ENCODE assay signal across 8 cellular contexts in genomic region chr15:57306305-57306943, GRCh38.
DNase-seq lines count a peak whose midpoint lies in the region; ATAC-seq and TF ChIP-seq lines count a peak whose summit lies in the region.

No MANE protein-coding gene starts in this region.

- DNase-seq in OCI-M1 (lab: John Stamatoyannopoulos, UW) (peak; percentile 92), fibroblast of lung (ENCODE audit: low read depth in 2 of 2) (peak; percentile 38 to 65)
- peak; percentile 89 to 93 for DNase-seq in activated T-cell treated with anti-CD3 and anti-CD28 coated beads, Interleukin-2, amount 50 U/mL, for 72 hours
- peak; percentile 49 to 89 (median 79) for DNase-seq in naive thymus-derived CD8-positive, alpha-beta T cell

- H3K4me3 ChIP-seq in BLaER1 (peak overlapping the region; percentile 70), HUES6 (ENCODE audit: low read depth, low read length) (peak overlapping the region; percentile 62), fibroblast of lung (replicated peaks in 1 of 4; ENCODE audit: control extremely low read depth in 1 of 4, insufficient read depth in 1 of 4, low read depth in 3 of 4, low read length in 4 of 4) (peak overlapping the region in 3 of 4 experiments; percentile 21 to 58 (median 39))

- H3K9me3 Mint-ChIP-seq in activated T-cell treated with anti-CD3 and anti-CD28 coated beads, Interleukin-2, amount 50 U/mL, for 72 hours: no peaks in the 10 kb centered on the region
- no peaks in the 10 kb centered on the region for H3K9me3 Mint-ChIP-seq in naive thymus-derived CD8-positive, alpha-beta T cell
- H3K9me3 Mint-ChIP-seq in stimulated activated memory B cell treated with anti-CD40 and anti-IgM and Interleukin-4, amounts not matched to agents 10 μg/mL and 1 μg/mL and 100 μg/mL, for 72 hours: no peaks in the 10 kb centered on the region

- no peaks in the 10 kb centered on the region for H3K36me3 ChIP-seq in BLaER1
- no peaks in the 10 kb centered on the region for H3K36me3 ChIP-seq in HUES6 (ENCODE audit: control insufficient read depth, insufficient read depth, low read length)
- H3K36me3 ChIP-seq in fibroblast of lung (ENCODE audit: control insufficient read depth, insufficient read depth, low read length): no peaks in the 10 kb centered on the region

- H3K36me3 Mint-ChIP-seq in activated T-cell treated with anti-CD3 and anti-CD28 coated beads, Interleukin-2, amount 50 U/mL, for 72 hours (ENCODE audit: insufficient read depth in 2 of 2): no peaks in the 10 kb centered on the region
- H3K36me3 Mint-ChIP-seq in naive thymus-derived CD8-positive, alpha-beta T cell: no peaks in the 10 kb centered on the region
- H3K36me3 Mint-ChIP-seq in stimulated activated memory B cell treated with anti-CD40 and anti-IgM and Interleukin-4, amounts not matched to agents 10 μg/mL and 1 μg/mL and 100 μg/mL, for 72 hours: peaks cover 68% of the 10 kb centered on the region

- H4K20me1 ChIP-seq in BLaER1 (no peaks in the 10 kb centered on the region), fibroblast of lung (ENCODE audit: control insufficient read depth, extremely low read depth, insufficient read depth, low read length) (no peaks in the 10 kb centered on the region)

- H3K27me3 ChIP-seq in BLaER1 (no peaks in the 10 kb centered on the region), HUES6 (ENCODE audit: control insufficient read depth, insufficient read depth, low read length) (no peaks in the 10 kb centered on the region), fibroblast of lung (ENCODE audit: control insufficient read depth, insufficient read depth, low read length) (no peaks in the 10 kb centered on the region)

- H3K4me1 ChIP-seq in BLaER1 (peaks cover 6% of the 10 kb centered on the region), HUES6 (ENCODE audit: control insufficient read depth, insufficient read depth, low read length) (peaks cover 4% of the 10 kb centered on the region; the same call in 1 of the 2 replicates), fibroblast of lung (ENCODE audit: control insufficient read depth, extremely low read depth, insufficient read depth, low read length) (no peaks in the 10 kb centered on the region)

- peak overlapping the region; percentile 74 to 77 for H3K4me3 Mint-ChIP-seq in activated T-cell treated with anti-CD3 and anti-CD28 coated beads, Interleukin-2, amount 50 U/mL, for 72 hours
- H3K4me3 Mint-ChIP-seq in naive thymus-derived CD8-positive, alpha-beta T cell: peak overlapping the region; percentile 21 to 78 (median 72)
- peak overlapping the region; percentile 87 for H3K4me3 Mint-ChIP-seq in stimulated activated memory B cell treated with anti-CD40 and anti-IgM and Interleukin-4, amounts not matched to agents 10 μg/mL and 1 μg/mL and 100 μg/mL, for 72 hours

- H3K9me3 ChIP-seq in BLaER1: no peaks in the 10 kb centered on the region
- no peaks in the 10 kb centered on the region for H3K9me3 ChIP-seq in HUES6 (ENCODE audit: control insufficient read depth, insufficient read depth, low read depth, low read length)
- H3K9me3 ChIP-seq in fibroblast of lung (ENCODE audit: control insufficient read depth, insufficient read depth, low read depth, low read length): no peaks in the 10 kb centered on the region

- POLR2A ChIA-PET in naive thymus-derived CD8-positive, alpha-beta T cell (lab: Charles Lee): no interaction called here

- H3K27ac Mint-ChIP-seq in activated T-cell treated with anti-CD3 and anti-CD28 coated beads, Interleukin-2, amount 50 U/mL, for 72 hours: no peak overlapping the region
- peak overlapping the region in 3 of 10 donors; percentile 36 to 82 (median 79) for H3K27ac Mint-ChIP-seq in naive thymus-derived CD8-positive, alpha-beta T cell
- peak overlapping the region; percentile 83 for H3K27ac Mint-ChIP-seq in stimulated activated memory B cell treated with anti-CD40 and anti-IgM and Interleukin-4, amounts not matched to agents 10 μg/mL and 1 μg/mL and 100 μg/mL, for 72 hours

- ATAC-seq in GM19351 (IDR thresholded peaks at IDR 0.05; ENCODE audit: unreplicated experiment): peak; percentile 79
- ATAC-seq in activated T-cell treated with anti-CD3 and anti-CD28 coated beads, Interleukin-2, amount 50 U/mL, for 72 hours (replicated peaks in 1 of 2): peak; percentile 87 to 92
- peak; percentile 77 to 90 for ATAC-seq in naive thymus-derived CD8-positive, alpha-beta T cell
- peak; percentile 86 for ATAC-seq in stimulated activated memory B cell treated with anti-CD40 and anti-IgM and Interleukin-4, amounts not matched to agents 10 μg/mL and 1 μg/mL and 100 μg/mL, for 72 hours

- TF ChIP-seq CTCF in fibroblast of lung (conservative IDR thresholded peaks at IDR 0.05 in 1 of 2, IDR thresholded peaks at IDR 0.05 in 1 of 2; ENCODE audit: low read depth in 1 of 2, low read length in 2 of 2): peak; percentile 62 to 71

- peaks cover 7% of the 10 kb centered on the region for H3K4me1 Mint-ChIP-seq in activated T-cell treated with anti-CD3 and anti-CD28 coated beads, Interleukin-2, amount 50 U/mL, for 72 hours (ENCODE audit: low read depth)
- peaks cover 2 to 25% (median 11%) of the 10 kb centered on the region in 4 donors for H3K4me1 Mint-ChIP-seq in naive thymus-derived CD8-positive, alpha-beta T cell
- H3K4me1 Mint-ChIP-seq in stimulated activated memory B cell treated with anti-CD40 and anti-IgM and Interleukin-4, amounts not matched to agents 10 μg/mL and 1 μg/mL and 100 μg/mL, for 72 hours: peaks cover 77% of the 10 kb centered on the region

- H3K27ac ChIP-seq in BLaER1: peak overlapping the region; percentile 65
- H3K27ac ChIP-seq in HUES6 (ENCODE audit: low read depth, low read length): peak overlapping the region; percentile 36
- peak overlapping the region; percentile 11 for H3K27ac ChIP-seq in fibroblast of lung (ENCODE audit: insufficient read depth, low read length)

- H3K4me2 ChIP-seq in BLaER1: peak overlapping the region; percentile 90
- peak overlapping the region; percentile 73 for H3K4me2 ChIP-seq in fibroblast of lung (ENCODE audit: extremely low read depth, insufficient read depth, low read length)

- H2AFZ ChIP-seq in fibroblast of lung (ENCODE audit: low read length): peak overlapping the region; percentile 22

- H3K9ac ChIP-seq in BLaER1: peak overlapping the region; percentile 78
- H3K9ac ChIP-seq in HUES6 (ENCODE audit: low read length): peak overlapping the region; percentile 74
- peak overlapping the region; percentile 42 for H3K9ac ChIP-seq in fibroblast of lung (ENCODE audit: insufficient read depth, low read length)

- H3K79me2 ChIP-seq in fibroblast of lung (ENCODE audit: control insufficient read depth, insufficient read depth, low read length): no peaks in the 10 kb centered on the region

- peaks cover 16% of the 10 kb centered on the region for H3K27me3 Mint-ChIP-seq in activated T-cell treated with anti-CD3 and anti-CD28 coated beads, Interleukin-2, amount 50 U/mL, for 72 hours (ENCODE audit: low read depth)
- peaks cover 0 to 18% (median 4%) of the 10 kb centered on the region in 5 donors for H3K27me3 Mint-ChIP-seq in naive thymus-derived CD8-positive, alpha-beta T cell
- no peaks in the 10 kb centered on the region for H3K27me3 Mint-ChIP-seq in stimulated activated memory B cell treated with anti-CD40 and anti-IgM and Interleukin-4, amounts not matched to agents 10 μg/mL and 1 μg/mL and 100 μg/mL, for 72 hours

Comparison
In these comparisons a context has a peak if more than half of its experiments do, and no peak if none do; other contexts are left out.
1. Peak in every context shown above with its lines: DNase-seq, ATAC-seq, H3K4me3 ChIP-seq and H3K27ac ChIP-seq.
2. H3K27ac ChIP-seq: peak in every context shown above with its lines; median percentile 65 in BLaER1; 36 in HUES6; 11 in fibroblast of lung.